Comparison of ENCODE assay signal across 23 cellular contexts in the genomic region with DNA sequence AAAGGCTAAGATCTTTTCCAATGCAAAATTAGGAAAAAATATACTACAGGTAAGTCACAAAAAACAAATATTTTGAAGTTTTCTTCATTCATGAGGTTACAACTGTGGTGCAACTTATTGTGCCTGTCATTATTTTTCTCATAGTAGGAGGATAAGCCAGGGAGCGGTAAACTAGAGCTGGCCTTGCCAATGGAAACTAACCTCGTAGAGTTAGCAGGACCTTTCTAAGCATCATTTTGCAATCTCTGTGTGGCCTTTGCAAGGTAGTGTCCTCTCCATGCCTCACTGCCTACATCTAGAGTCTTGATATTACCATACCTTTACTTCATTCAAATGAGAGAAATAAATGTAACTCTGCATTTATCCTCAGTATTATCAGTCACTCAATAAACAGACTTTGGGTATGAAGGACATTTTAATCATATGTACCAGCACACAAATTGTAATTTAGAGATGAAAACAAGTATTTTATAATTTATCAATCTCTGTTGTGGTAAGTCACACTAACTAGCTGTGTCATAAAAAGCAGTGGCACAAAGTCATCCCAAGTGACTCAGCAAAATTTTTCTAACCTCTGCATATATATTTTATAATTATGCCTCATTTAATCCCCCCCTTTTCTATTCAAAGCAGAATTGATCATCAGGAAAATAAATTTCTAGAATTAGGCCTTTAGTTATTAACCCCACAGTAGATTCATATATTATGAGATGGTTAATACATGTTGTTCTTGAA.
"Had no signal": no experiment of that assay in that cellular context is flagged by ENCODE, and none has a peak within 500 bp of the region (broad histone marks: within the 10 kb centered on the region; RNA-seq: fewer than 3 reads in every experiment).

No MANE protein-coding gene starts in this region.

- DNase-seq: colonic mucosa; dermis blood vessel endothelial cell; effector CD4-positive, alpha-beta T cell; endodermal cell; foreskin melanocyte; heart left ventricle; hippocampal formation; mammary epithelial cell; nucleus accumbens; spleen; stimulated activated CD4-positive, alpha-beta T cell treated with anti-CD3 and anti-CD28 coated beads, Interleukin-2, amount 100 ng/mL, for 24 hours; stimulated activated CD4-positive, alpha-beta T cell treated with anti-CD3 and anti-CD28 coated beads, Interleukin-4, amount 100 ng/mL, for 4 hours; stimulated activated naive B cell treated with anti-CD40 and anti-IgM and Interleukin-4, amounts not matched to agents 10 μg/mL and 1 μg/mL and 100 μg/mL, for 72 hours; stimulated activated naive CD8-positive, alpha-beta T cell treated with anti-CD3 and anti-CD28 coated beads, Interleukin-15, amount 100 ng/mL, for 72 hours; testis; upper lobe of right lung had no signal

- H3K4me2 ChIP-seq: neural progenitor cell had no signal

- H3K4me1 ChIP-seq: colonic mucosa, neural progenitor cell, parathyroid adenoma, spleen, testis, tibial nerve, upper lobe of right lung had no signal

- H3K9ac ChIP-seq: neural progenitor cell, parathyroid adenoma had no signal

- H3K27ac ChIP-seq: colonic mucosa, neural progenitor cell, parathyroid adenoma, spleen, testis, tibial nerve, upper lobe of right lung, vagina had no signal

- FAIRE-seq: endothelial cell of umbilical vein had no signal

- H3K36me3 ChIP-seq: colonic mucosa had no signal

- H3K79me2 ChIP-seq: parathyroid adenoma had no signal

- H3K27me3 ChIP-seq: colonic mucosa, heart left ventricle, neural progenitor cell, spleen, testis, tibial nerve, upper lobe of right lung, vagina had no signal

- H3K4me3 ChIP-seq: colonic mucosa, heart left ventricle, neural progenitor cell, spleen, testis, tibial nerve, upper lobe of right lung, vagina had no signal

- ATAC-seq: heart left ventricle; left lobe of liver; natural killer cell treated with Interleukin-12 subunit alpha and Interleukin-12 subunit beta and Interleukin-15 and Interleukin-18, amount 100 ng/mL, for 72 hours; stimulated activated naive B cell treated with anti-CD40 and anti-IgM and Interleukin-4, amounts not matched to agents 10 μg/mL and 1 μg/mL and 100 μg/mL, for 72 hours; stimulated activated naive CD8-positive, alpha-beta T cell treated with anti-CD3 and anti-CD28 coated beads, Interleukin-15, amount 100 ng/mL, for 72 hours; upper lobe of right lung had no signal

- H2AFZ ChIP-seq: neural progenitor cell, parathyroid adenoma had no signal

- H3K9me3 ChIP-seq: colonic mucosa, testis, vagina had no signal
